ENCODE assay signal across 8 cellular contexts in genomic region chr17:58352843-58353719, GRCh38. TPM values are rescaled to one million over a fixed set of nuclear protein-coding genes. Genes with fewer than 3 reads are reported as not detected.
DNase-seq lines count a peak whose midpoint lies in the region; ATAC-seq and TF ChIP-seq lines count a peak whose summit lies in the region.

No MANE protein-coding gene starts in this region.

- no peak for ATAC-seq in activated naive CD8-positive, alpha-beta T cell treated with anti-CD3 and anti-CD28 coated beads, Interleukin-2, amount 50 U/mL, for 24 hours
- ATAC-seq in GM18867 (IDR thresholded peaks at IDR 0.05; ENCODE audit: unreplicated experiment): no peak

- intact Hi-C loops in left ventricle myocardium inferior (cut with micrococcal nuclease) (no loop called here), prostate gland (cut with DNase I) (loop anchor here (2.0 to 5.0 kb wide), 2 partner anchors 64 to 162 kb away; partner anchors contain the start of genes MTMR4 and RNF43)

- H3K36me3 ChIP-seq in left ventricle myocardium inferior (peaks cover 27% of the 10 kb centered on the region), prostate gland (peaks cover 0 to 5% of the 10 kb centered on the region in 2 donors)

- H3K9me3 Mint-ChIP-seq in activated naive CD8-positive, alpha-beta T cell treated with anti-CD3 and anti-CD28 coated beads, Interleukin-2, amount 50 U/mL, for 24 hours: no peaks in the 10 kb centered on the region

- 14% methylated on average over 17 of the region's 17 CpGs for WGBS in prostate gland

- H3K4me3 ChIP-seq in left ventricle myocardium inferior: peak overlapping the region; percentile 83
- H3K4me3 ChIP-seq in prostate gland: peak overlapping the region; percentile 44 to 75

- H3K4me1 ChIP-seq in left ventricle myocardium inferior (peaks cover 39% of the 10 kb centered on the region), prostate gland (replicated peaks) (peaks cover 2% of the 10 kb centered on the region)

- peak overlapping the region; percentile 98 for H3K4me3 Mint-ChIP-seq in activated naive CD8-positive, alpha-beta T cell treated with anti-CD3 and anti-CD28 coated beads, Interleukin-2, amount 50 U/mL, for 24 hours

- peak overlapping the region; percentile 92 for H3K27ac Mint-ChIP-seq in activated naive CD8-positive, alpha-beta T cell treated with anti-CD3 and anti-CD28 coated beads, Interleukin-2, amount 50 U/mL, for 24 hours

- no peaks in the 10 kb centered on the region for H3K27me3 ChIP-seq in left ventricle myocardium inferior (ENCODE audit: low read depth)
- H3K27me3 ChIP-seq in prostate gland (replicated peaks; ENCODE audit: insufficient read depth): no peaks in the 10 kb centered on the region

- DNase-seq in NCI-H1694 (lab: John Stamatoyannopoulos, UW): peak; percentile 8
- no peak for DNase-seq in NCI-H1694 treated with DMSO at 0.1 percent for 48 hours (lab: John Stamatoyannopoulos, UW)
- DNase-seq in NCI-H146 (lab: John Stamatoyannopoulos, UW): peak; percentile 47
- peak; percentile 33 for DNase-seq in activated naive CD8-positive, alpha-beta T cell treated with anti-CD3 and anti-CD28 coated beads, Interleukin-2, amount 50 U/mL, for 24 hours
- DNase-seq in left ventricle myocardium inferior: no peak
- peak; percentile 44 for DNase-seq in prostate gland (ENCODE audit: low spot score)
- DNase-seq in superior temporal gyrus (ENCODE audit: extremely low spot score): no peak

- H3K9me3 ChIP-seq in left ventricle myocardium inferior (replicated peaks) (no peaks in the 10 kb centered on the region), prostate gland (no peaks in the 10 kb centered on the region)

- H3K36me3 Mint-ChIP-seq in activated naive CD8-positive, alpha-beta T cell treated with anti-CD3 and anti-CD28 coated beads, Interleukin-2, amount 50 U/mL, for 24 hours (ENCODE audit: low read depth): peaks cover 36% of the 10 kb centered on the region

- no peaks in the 10 kb centered on the region for H3K27me3 Mint-ChIP-seq in activated naive CD8-positive, alpha-beta T cell treated with anti-CD3 and anti-CD28 coated beads, Interleukin-2, amount 50 U/mL, for 24 hours

- TF ChIP-seq CTCF in left ventricle myocardium inferior (IDR thresholded peaks at IDR 0.05; ENCODE audit: borderline replicate concordance) (no peak), prostate gland (IDR thresholded peaks at IDR 0.05) (no peak)

- peaks cover 45% of the 10 kb centered on the region for H3K4me1 Mint-ChIP-seq in activated naive CD8-positive, alpha-beta T cell treated with anti-CD3 and anti-CD28 coated beads, Interleukin-2, amount 50 U/mL, for 24 hours

- peak overlapping the region; percentile 97 for H3K27ac ChIP-seq in left ventricle myocardium inferior (replicated peaks)
- H3K27ac ChIP-seq in prostate gland: peak overlapping the region; percentile 92 to 93

- no peak for TF ChIP-seq POLR2A in prostate gland (IDR thresholded peaks at IDR 0.05)

RNA-seq across cellular contexts. Expression of gene SUPT4H1, which starts 1.1 kb away (rescaled TPM):
- 55.2 TPM for total RNA-seq in left ventricle myocardium inferior
- 10 to 100 TPM; 44.8 to 70.0 TPM for total RNA-seq in prostate gland

RNA-seq across cellular contexts. Expression of gene TSPOAP1, which starts 24.5 kb away (rescaled TPM):
- total RNA-seq in left ventricle myocardium inferior (12.8 TPM), prostate gland (10 to 100 TPM; 22.7 to 26.5 TPM)

Comparison
In these comparisons a context has a peak if more than half of its experiments do, and no peak if none do; other contexts are left out.
1. DNase-seq: peak in NCI-H1694 (single experiment), NCI-H146 (single experiment), activated naive CD8-positive, alpha-beta T cell treated with anti-CD3 and anti-CD28 coated beads, Interleukin-2, amount 50 U/mL, for 24 hours (single experiment) and prostate gland (single experiment); none in NCI-H1694 treated with DMSO at 0.1 percent for 48 hours (single experiment), left ventricle myocardium inferior (single experiment) and superior temporal gyrus (single experiment).